ENCODE assay signal across 8 cellular contexts in genomic region chr11:107457558-107458271, GRCh38. TPM values are rescaled to one million over a fixed set of nuclear protein-coding genes. Genes with fewer than 3 reads are reported as not detected.
DNase-seq lines count a peak whose midpoint lies in the region; ATAC-seq and TF ChIP-seq lines count a peak whose summit lies in the region.

CWF19L2 (minus strand) TSS chr11:107457825; CDS start chr11:107457816, 9 bp downstream.

- ATAC-seq in GM21381 (IDR thresholded peaks at IDR 0.05; ENCODE audit: unreplicated experiment), result peak; percentile 97
- ATAC-seq in activated CD8-positive, alpha-beta memory T cell treated with anti-CD3 and anti-CD28 coated beads, Interleukin-2, amount 10 ng/mL, durations not matched to agents 7 days and 5 days, result peak; percentile 97

- H3K4me3 ChIP-seq in NT2/D1 (ENCODE audit: insufficient read length, low read depth), result peak within 1 kb of the TSS; percentile 91
- peak within 1 kb of the TSS; percentile 93 for H3K4me3 ChIP-seq in endodermal cell (ENCODE audit: low read length)

- H3K9me3 ChIP-seq in NT2/D1 (ENCODE audit: insufficient read depth, low read length), result no peaks in the 10 kb centered on the region
- no peaks in the 10 kb centered on the region for H3K9me3 ChIP-seq in endodermal cell (ENCODE audit: control insufficient read depth, low read length)

- H3K27me3 ChIP-seq in NT2/D1 (ENCODE audit: insufficient read depth, insufficient read length) (no peaks in the 10 kb centered on the region), endodermal cell (ENCODE audit: control insufficient read depth, insufficient read depth, low read length, poor library complexity, severe bottlenecking) (peaks cover 4% of the 10 kb centered on the region)

- peaks cover 22% of the 10 kb centered on the region for H3K4me1 Mint-ChIP-seq in activated CD8-positive, alpha-beta memory T cell treated with anti-CD3 and anti-CD28 coated beads, Interleukin-2, amount 10 ng/mL, durations not matched to agents 7 days and 5 days
- peaks cover 9% of the 10 kb centered on the region for H3K4me1 Mint-ChIP-seq in endodermal cell

- H3K9ac ChIP-seq in NT2/D1 (ENCODE audit: insufficient read length, low read depth), result peak within 1 kb of the TSS; percentile 77
- peak within 1 kb of the TSS; percentile 74 for H3K9ac ChIP-seq in endodermal cell (ENCODE audit: extremely low read depth, low read length, poor library complexity, severe bottlenecking)

- no peaks in the 10 kb centered on the region for H3K9me3 Mint-ChIP-seq in activated CD8-positive, alpha-beta memory T cell treated with anti-CD3 and anti-CD28 coated beads, Interleukin-2, amount 10 ng/mL, durations not matched to agents 7 days and 5 days (ENCODE audit: low read depth)
- H3K9me3 Mint-ChIP-seq in endodermal cell, result no peaks in the 10 kb centered on the region

- CTCF ChIA-PET in activated CD8-positive, alpha-beta memory T cell treated with anti-CD3 and anti-CD28 coated beads, Interleukin-2, amount 10 ng/mL, durations not matched to agents 7 days and 5 days (lab: Charles Lee), result interaction anchor here (1.1 to 1.3 kb wide), 2 partner anchors 25 to 47 kb away, joined by 3 to 5 read pairs; no protein-coding TSS in a partner anchor

- H3K4me3 Mint-ChIP-seq in activated CD8-positive, alpha-beta memory T cell treated with anti-CD3 and anti-CD28 coated beads, Interleukin-2, amount 10 ng/mL, durations not matched to agents 7 days and 5 days, result peak within 1 kb of the TSS; percentile 95
- H3K4me3 Mint-ChIP-seq in endodermal cell, result peak within 1 kb of the TSS; percentile 75

- H3K4me1 ChIP-seq in NT2/D1 (ENCODE audit: insufficient read depth, insufficient read length), result no peaks in the 10 kb centered on the region
- H3K4me1 ChIP-seq in endodermal cell (ENCODE audit: control insufficient read depth, insufficient read depth, low read length), result no peaks in the 10 kb centered on the region

- H3K27ac ChIP-seq in endodermal cell (ENCODE audit: low read depth, low read length), result no peak within 1 kb of the TSS

- no peak for TF ChIP-seq CTCF in endodermal cell (conservative IDR thresholded peaks at IDR 0.05)

- peak within 1 kb of the TSS; percentile 87 for H3K27ac Mint-ChIP-seq in activated CD8-positive, alpha-beta memory T cell treated with anti-CD3 and anti-CD28 coated beads, Interleukin-2, amount 10 ng/mL, durations not matched to agents 7 days and 5 days
- H3K27ac Mint-ChIP-seq in endodermal cell, result peak within 1 kb of the TSS; percentile 94

- WGBS in endodermal cell (ENCODE audit: insufficient coverage in 1 of 2, insufficient read length in 1 of 2), 2 experiments, result 0 to 1% methylated on average over 7 to 28 of the region's 30 CpGs

- H3K36me3 ChIP-seq in NT2/D1 (ENCODE audit: insufficient read depth, insufficient read length, low read length), result peaks cover 14% of the 10 kb centered on the region
- peaks cover 21% of the 10 kb centered on the region for H3K36me3 ChIP-seq in endodermal cell (ENCODE audit: control insufficient read depth, insufficient read depth, low read length)

- DNase-seq in COR-L47 (lab: John Stamatoyannopoulos, UW), result peak; percentile 92
- peak in 75 of 76 experiments; percentile 17 to 92 (median 77) for DNase-seq in HUDEP-2 (lab: John Stamatoyannopoulos, UW; ENCODE audit: unreplicated experiment in 76 of 76)
- peak; percentile 91 for DNase-seq in NT2/D1 (ENCODE audit: low read depth, low spot score)
- DNase-seq in activated CD8-positive, alpha-beta memory T cell treated with anti-CD3 and anti-CD28 coated beads, Interleukin-2, amount 10 ng/mL, durations not matched to agents 7 days and 5 days, result peak; percentile 94
- DNase-seq in endodermal cell, result peak; percentile 95
- no peak for DNase-seq in mesenteric fat pad (ENCODE audit: low spot score)
- DNase-seq in stimulated activated CD8-positive, alpha-beta memory T cell treated with anti-CD3 and anti-CD28 coated beads, Interleukin-15, amount 100 ng/mL, for 24 hours (ENCODE audit: low read depth), result peak; percentile 63

- H3K36me3 Mint-ChIP-seq in activated CD8-positive, alpha-beta memory T cell treated with anti-CD3 and anti-CD28 coated beads, Interleukin-2, amount 10 ng/mL, durations not matched to agents 7 days and 5 days, result peaks cover 9% of the 10 kb centered on the region
- H3K36me3 Mint-ChIP-seq in endodermal cell (ENCODE audit: low read depth), result peaks cover 11% of the 10 kb centered on the region

- no peaks in the 10 kb centered on the region for H3K27me3 Mint-ChIP-seq in activated CD8-positive, alpha-beta memory T cell treated with anti-CD3 and anti-CD28 coated beads, Interleukin-2, amount 10 ng/mL, durations not matched to agents 7 days and 5 days
- peaks cover 14% of the 10 kb centered on the region for H3K27me3 Mint-ChIP-seq in endodermal cell (ENCODE audit: insufficient read depth)

RNA-seq across cellular contexts. Expression of gene CWF19L2, which starts in this region (rescaled TPM):
- 10 to 100 TPM; 14.1 to 17.3 TPM for total RNA-seq in activated CD8-positive, alpha-beta memory T cell treated with anti-CD3 and anti-CD28 coated beads, Interleukin-2, amount 10 ng/mL, durations not matched to agents 7 days and 5 days
- total RNA-seq in endodermal cell, result 10 to 100 TPM; 21.1 to 27.4 TPM
- polyA plus RNA-seq in endodermal cell (2013, experiment 1 of 2), result 13.5 TPM
- 13.8 TPM for polyA plus RNA-seq in endodermal cell (2013, experiment 2 of 2)
- 12.2 TPM for total RNA-seq in mesenteric fat pad
